ENCODE assay signal across 9 cellular contexts in genomic region chr1:53172751-53173498, GRCh38. TPM values are rescaled to one million over a fixed set of nuclear protein-coding genes. Genes with fewer than 3 reads are reported as not detected.
DNase-seq lines count a peak whose midpoint lies in the region; TF ChIP-seq lines count a peak whose summit lies in the region.
"Had no signal": no experiment of that assay in that cellular context is flagged by ENCODE, and none has a peak within 500 bp of the region (broad histone marks: within the 10 kb centered on the region; RNA-seq: fewer than 3 reads in every experiment).

No MANE protein-coding gene starts in this region.

- TF ChIP-seq CTCF in HEK293 (tag by site-specific recombination; IDR thresholded peaks at IDR 0.05): no peak
- TF ChIP-seq CTCF in left ventricle myocardium inferior (IDR thresholded peaks at IDR 0.05; ENCODE audit: borderline replicate concordance): peak; percentile 26
- no peak for TF ChIP-seq CTCF in suprapubic skin (IDR thresholded peaks at IDR 0.05)

- peak overlapping the region in 5 of 8 donors; percentile 6 to 89 (median 61) for H3K27ac Mint-ChIP-seq in CD8-positive, alpha-beta memory T cell

- no peak overlapping the region for H3K27ac ChIP-seq in CD8-positive, alpha-beta memory T cell (ENCODE audit: low read depth, low read length)
- no peak overlapping the region for H3K27ac ChIP-seq in HEK293 (ENCODE audit: extremely low read depth, low read depth, low read length)
- H3K27ac ChIP-seq in left ventricle myocardium inferior (replicated peaks): no peak overlapping the region
- no peak overlapping the region for H3K27ac ChIP-seq in suprapubic skin

- H3K9me3 Mint-ChIP-seq in CD8-positive, alpha-beta memory T cell: no peaks in the 10 kb centered on the region
- H3K9me3 Mint-ChIP-seq: brain had no signal

- no peak for DNase-seq in CD8-positive, alpha-beta memory T cell
- peak; percentile 49 for DNase-seq in RPMI8226
- DNase-seq in left ventricle myocardium inferior: no peak
- no peak for DNase-seq in HuH-7 (ENCODE audit: low spot score)
- DNase-seq in stimulated activated CD8-positive, alpha-beta memory T cell treated with anti-CD3 and anti-CD28 coated beads, Interleukin-4, amount 100 ng/mL, for 48 hours: no peak
- no peak for DNase-seq in suprapubic skin (ENCODE audit: low spot score in 2 of 2)
- no peak for DNase-seq in NCI-H2227 (lab: John Stamatoyannopoulos, UW; ENCODE audit: unreplicated experiment)

- POLR2A ChIA-PET in CD8-positive, alpha-beta memory T cell (lab: Charles Lee): no interaction called here
- POLR2A ChIA-PET in HEK293 (lab: Yijun Ruan, JAX): no interaction called here

- H3K36me3 ChIP-seq in CD8-positive, alpha-beta memory T cell (ENCODE audit: insufficient read depth, low read length): no peaks in the 10 kb centered on the region
- H3K36me3 ChIP-seq in HEK293 (ENCODE audit: control insufficient read depth in 2 of 2, insufficient read depth in 1 of 2, low read length in 2 of 2) (no peaks in the 10 kb centered on the region), left ventricle myocardium inferior (no peaks in the 10 kb centered on the region), suprapubic skin (no peaks in the 10 kb centered on the region)

- no peaks in the 10 kb centered on the region for H3K36me3 Mint-ChIP-seq in CD8-positive, alpha-beta memory T cell
- H3K36me3 Mint-ChIP-seq: brain had no signal

- H3K4me3 ChIP-seq in CD8-positive, alpha-beta memory T cell (ENCODE audit: low read length): no peak overlapping the region
- H3K4me3 ChIP-seq in HEK293 (ENCODE audit: low read depth, low read length) (no peak overlapping the region), left ventricle myocardium inferior (no peak overlapping the region), suprapubic skin (no peak overlapping the region)

- H3K27me3 ChIP-seq in CD8-positive, alpha-beta memory T cell (ENCODE audit: insufficient read depth, low read length, poor library complexity, severe bottlenecking): peaks cover 9% of the 10 kb centered on the region
- H3K27me3 ChIP-seq in left ventricle myocardium inferior (ENCODE audit: low read depth) (no peaks in the 10 kb centered on the region), suprapubic skin (no peaks in the 10 kb centered on the region)

- CTCF ChIA-PET in CD8-positive, alpha-beta memory T cell (lab: Charles Lee): interaction anchor here (0.9 to 1.7 kb wide), 3 partner anchors 9 to 251 kb away, joined by 3 to 5 read pairs (median 4); partner anchors contain the start of gene ECHDC2
- CTCF ChIA-PET in HEK293 (lab: Yijun Ruan, JAX): interaction anchor here (0.6 to 2.5 kb wide), 3 partner anchors 9 to 1455 kb away, joined by 3 to 12 read pairs (median 3); no protein-coding TSS in a partner anchor

- TF ChIP-seq POLR2A in suprapubic skin (IDR thresholded peaks at IDR 0.05): no peak

- H3K4me3 Mint-ChIP-seq in CD8-positive, alpha-beta memory T cell: peak overlapping the region in 2 of 7 donors; percentile 1 to 26

- H3K9me3 ChIP-seq in CD8-positive, alpha-beta memory T cell (ENCODE audit: low read length): no peaks in the 10 kb centered on the region
- H3K9me3 ChIP-seq in HEK293 (ENCODE audit: control insufficient read depth, insufficient read depth, low read depth, low read length) (no peaks in the 10 kb centered on the region), left ventricle myocardium inferior (replicated peaks) (no peaks in the 10 kb centered on the region), suprapubic skin (no peaks in the 10 kb centered on the region)

- H3K27me3 Mint-ChIP-seq in CD8-positive, alpha-beta memory T cell: peaks cover 12 to 30% of the 10 kb centered on the region in 2 donors

- no peaks in the 10 kb centered on the region for H3K4me1 ChIP-seq in CD8-positive, alpha-beta memory T cell (ENCODE audit: insufficient read depth, low read length)
- H3K4me1 ChIP-seq in HEK293 (ENCODE audit: control insufficient read depth, insufficient read depth, low read length) (no peaks in the 10 kb centered on the region; the same call in 1 of the 2 replicates), left ventricle myocardium inferior (peaks cover 14% of the 10 kb centered on the region), suprapubic skin (peaks cover 18% of the 10 kb centered on the region)

- TF ChIP-seq EP300 in suprapubic skin (IDR thresholded peaks at IDR 0.05): no peak

- intact Hi-C loops in left ventricle myocardium inferior (cut with micrococcal nuclease): no loop called here

- 35% methylated on average over 7 of the region's 7 CpGs for WGBS in suprapubic skin

- peaks cover 5 to 6% (median 5%) of the 10 kb centered on the region in 3 donors for H3K4me1 Mint-ChIP-seq in CD8-positive, alpha-beta memory T cell

TF ChIP-seq in HEK293, 187 proteins besides CTCF, POLR2A, EP300 and RAD21:
- TF ChIP-seq ZNF23 (tag by site-specific recombination; IDR thresholded peaks at IDR 0.05; ENCODE audit: borderline replicate concordance) (no peak), ZSCAN4 (tag by site-specific recombination; IDR thresholded peaks at IDR 0.05) (no peak), IKZF3 (tag by site-specific recombination; IDR thresholded peaks at IDR 0.05) (0 out of 2 replicates have a peak, but pooled peaks have one; percentile 41), GLIS2 (tag by site-specific recombination; IDR thresholded peaks at IDR 0.05) (no peak), ZNF169 (tag by site-specific recombination; IDR thresholded peaks at IDR 0.05) (no peak), ZNF580 (tag by site-specific recombination; IDR thresholded peaks at IDR 0.05) (no peak)

RNA-seq across cellular contexts. Expression of gene CPT2, which starts 23.7 kb away (rescaled TPM):
- total RNA-seq in CD8-positive, alpha-beta memory T cell: 10 to 100 TPM; 20.5 to 21.4 TPM
- polyA plus RNA-seq in CD8-positive, alpha-beta memory T cell: 19.4 TPM
- total RNA-seq in left ventricle myocardium inferior (31.7 TPM), suprapubic skin (10 to 100 TPM; 26.1 to 30.4 (median 29.5) TPM)

RNA-seq across cellular contexts. Expression of gene SLC1A7, which starts 30.5 kb away (rescaled TPM):
- total RNA-seq in CD8-positive, alpha-beta memory T cell: not detected
- polyA plus RNA-seq in CD8-positive, alpha-beta memory T cell: 0.08 TPM
- total RNA-seq in left ventricle myocardium inferior: 0.44 TPM
- not detected for total RNA-seq in suprapubic skin

RNA-seq across cellular contexts. Expression of gene CZIB, which starts 47.5 kb away (rescaled TPM):
- 10 to 100 TPM; 58.0 to 58.4 TPM for total RNA-seq in CD8-positive, alpha-beta memory T cell
- 60.4 TPM for polyA plus RNA-seq in CD8-positive, alpha-beta memory T cell
- total RNA-seq in left ventricle myocardium inferior (61.1 TPM), suprapubic skin (10 to 100 TPM; 25.2 to 60.3 (median 33.8) TPM)
